ENCODE assay signal across 20 cellular contexts in the genomic region with DNA sequence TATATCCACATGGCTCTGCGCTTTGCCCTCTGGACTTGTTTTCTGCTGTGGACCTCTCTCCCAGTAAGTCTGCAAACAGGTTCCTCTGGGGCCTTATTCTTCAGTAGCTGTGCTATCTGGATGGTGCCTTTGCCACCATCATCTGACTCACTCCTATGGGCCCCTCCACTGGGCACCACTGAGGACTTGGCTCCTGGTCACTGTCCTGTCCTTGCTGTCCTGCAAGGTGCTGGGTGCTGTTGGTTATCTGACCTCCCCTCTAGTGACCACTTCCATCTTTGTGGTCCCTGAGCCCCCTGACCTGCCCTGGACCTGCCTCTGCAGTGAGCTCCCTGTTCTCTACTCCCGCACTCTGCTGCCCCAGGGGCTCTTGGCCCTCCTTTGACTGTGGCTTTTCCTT. TPM values are rescaled to one million over a fixed set of nuclear protein-coding genes. Genes with fewer than 3 reads are reported as not detected.
A peak's percentile ranks its signal among the peaks of the same experiment; 100 is the strongest.
DNase-seq lines count a peak whose midpoint lies in the region; ATAC-seq and TF ChIP-seq lines count a peak whose summit lies in the region.
"Had no signal": no experiment of that assay in that cellular context is flagged by ENCODE, and none has a peak within 500 bp of the region (broad histone marks: within the 10 kb centered on the region; RNA-seq: fewer than 3 reads in every experiment).

No MANE protein-coding gene starts in this region.

- no peak overlapping the region for H3K4me3 ChIP-seq in CD4-positive, CD25-positive, alpha-beta regulatory T cell (ENCODE audit: low read depth, low read length)
- H3K4me3 ChIP-seq in HEK293 (ENCODE audit: low read depth, low read length) = no peak overlapping the region
- H3K4me3 ChIP-seq: ascending aorta, colonic mucosa, gastrocnemius medialis, spleen, tibial nerve had no signal

- H3K9me3 ChIP-seq in CD4-positive, CD25-positive, alpha-beta regulatory T cell (ENCODE audit: control insufficient read depth in 2 of 2, low read length in 2 of 2) = peaks cover 0 to 4% of the 10 kb centered on the region in 2 experiments
- no peaks in the 10 kb centered on the region for H3K9me3 ChIP-seq in HEK293 (ENCODE audit: control insufficient read depth, insufficient read depth, low read depth, low read length)
- H3K9me3 ChIP-seq: ascending aorta, BE2C, colonic mucosa, gastrocnemius medialis, tibial nerve had no signal

- peaks cover 23% of the 10 kb centered on the region for H3K27me3 ChIP-seq in CD4-positive, CD25-positive, alpha-beta regulatory T cell (ENCODE audit: control insufficient read depth, insufficient read depth, low read length)
- H3K27me3 ChIP-seq: ascending aorta had no signal

- no peak for TF ChIP-seq CTCF in HEK293 (tag by site-specific recombination; IDR thresholded peaks at IDR 0.05)

- H3K27me3 Mint-ChIP-seq in CD4-positive, CD25-positive, alpha-beta regulatory T cell = peaks cover 32% of the 10 kb centered on the region
- peaks cover 38% of the 10 kb centered on the region for H3K27me3 Mint-ChIP-seq in activated CD4-positive, alpha-beta memory T cell treated with anti-CD3 and anti-CD28 coated beads for 36 hours
- peaks cover 5 to 28% (median 14%) of the 10 kb centered on the region in 3 donors for H3K27me3 Mint-ChIP-seq in immature natural killer cell (ENCODE audit: low read depth in 3 of 3)

- POLR2A ChIA-PET in HEK293 (lab: Yijun Ruan, JAX) = interaction anchor here (0.7 to 0.8 kb wide), 2 partner anchors 80 to 1440 kb away, joined by 3 read pairs; partner anchors contain the start of gene H3-3A
- POLR2A ChIA-PET in activated CD4-positive, alpha-beta memory T cell treated with anti-CD3 and anti-CD28 coated beads for 36 hours (lab: Charles Lee) = interaction anchor here (1.5 kb wide), 1 partner anchor 125 kb away, joined by 5 read pairs; no protein-coding TSS in a partner anchor

- peaks cover 0 to 11% (median 4%) of the 10 kb centered on the region in 7 donors for H3K9me3 Mint-ChIP-seq in CD4-positive, CD25-positive, alpha-beta regulatory T cell
- H3K9me3 Mint-ChIP-seq in activated CD4-positive, alpha-beta memory T cell treated with anti-CD3 and anti-CD28 coated beads for 36 hours = peaks cover 13% of the 10 kb centered on the region
- peaks cover 0 to 9% (median 0%) of the 10 kb centered on the region in 6 donors for H3K9me3 Mint-ChIP-seq in immature natural killer cell

- no peak overlapping the region for H3K27ac ChIP-seq in CD4-positive, CD25-positive, alpha-beta regulatory T cell (ENCODE audit: insufficient read depth, low read length, poor library complexity, severe bottlenecking)
- H3K27ac ChIP-seq in HEK293 (ENCODE audit: extremely low read depth, low read depth, low read length) = peak overlapping the region; percentile 35; the same call in 1 of the 2 replicates
- H3K27ac ChIP-seq: ascending aorta, colonic mucosa, gastrocnemius medialis, tibial nerve had no signal

- H3K4me3 Mint-ChIP-seq in CD4-positive, CD25-positive, alpha-beta regulatory T cell = peak overlapping the region in 1 of 4 donors; percentile 39
- H3K4me3 Mint-ChIP-seq in activated CD4-positive, alpha-beta memory T cell treated with anti-CD3 and anti-CD28 coated beads for 36 hours = no peak overlapping the region
- H3K4me3 Mint-ChIP-seq in immature natural killer cell = peak overlapping the region in 1 of 5 donors; percentile 75
- H3K4me3 Mint-ChIP-seq: stimulated activated memory B cell treated with anti-CD40 and anti-IgM and Interleukin-4, amounts not matched to agents 10 μg/mL and 1 μg/mL and 100 μg/mL, for 72 hours had no signal

- intact Hi-C loops in activated CD4-positive, alpha-beta memory T cell treated with anti-CD3 and anti-CD28 coated beads for 36 hours (cut with micrococcal nuclease) = loop anchor here (1.0 to 5.0 kb wide), 2 partner anchors 80 to 804 kb away; partner anchors contain the start of gene LBR

- no peaks in the 10 kb centered on the region for H3K36me3 Mint-ChIP-seq in CD4-positive, CD25-positive, alpha-beta regulatory T cell
- peaks cover 6% of the 10 kb centered on the region for H3K36me3 Mint-ChIP-seq in activated CD4-positive, alpha-beta memory T cell treated with anti-CD3 and anti-CD28 coated beads for 36 hours
- H3K36me3 Mint-ChIP-seq in immature natural killer cell = peaks cover 0 to 11% (median 3%) of the 10 kb centered on the region in 3 donors
- H3K36me3 Mint-ChIP-seq: stimulated activated memory B cell treated with anti-CD40 and anti-IgM and Interleukin-4, amounts not matched to agents 10 μg/mL and 1 μg/mL and 100 μg/mL, for 72 hours had no signal

- CTCF ChIA-PET in HEK293 (lab: Yijun Ruan, JAX) = interaction anchor here (0.7 to 13.8 kb wide), 9 partner anchors 13 to 272 kb away, joined by 3 to 100 read pairs (median 4); no protein-coding TSS in a partner anchor
- CTCF ChIA-PET in activated CD4-positive, alpha-beta memory T cell treated with anti-CD3 and anti-CD28 coated beads for 36 hours (lab: Charles Lee) = interaction anchor here (0.6 to 0.9 kb wide), 3 partner anchors 14 to 231 kb away, joined by 3 read pairs; no protein-coding TSS in a partner anchor

- H3K27ac Mint-ChIP-seq in CD4-positive, CD25-positive, alpha-beta regulatory T cell = peak overlapping the region; percentile 76 to 97 (median 97)
- H3K27ac Mint-ChIP-seq in activated CD4-positive, alpha-beta memory T cell treated with anti-CD3 and anti-CD28 coated beads for 36 hours = peak overlapping the region; percentile 87
- peak overlapping the region; percentile 89 to 98 (median 94) for H3K27ac Mint-ChIP-seq in immature natural killer cell
- H3K27ac Mint-ChIP-seq: stimulated activated memory B cell treated with anti-CD40 and anti-IgM and Interleukin-4, amounts not matched to agents 10 μg/mL and 1 μg/mL and 100 μg/mL, for 72 hours had no signal

- H3K36me3 ChIP-seq in CD4-positive, CD25-positive, alpha-beta regulatory T cell (ENCODE audit: control insufficient read depth, insufficient read depth, low read length) = no peaks in the 10 kb centered on the region
- no peaks in the 10 kb centered on the region for H3K36me3 ChIP-seq in HEK293 (ENCODE audit: control insufficient read depth in 2 of 2, insufficient read depth in 1 of 2, low read length in 2 of 2)
- H3K36me3 ChIP-seq: ascending aorta, BE2C, colonic mucosa, gastrocnemius medialis, spleen, tibial nerve had no signal

- no peak for DNase-seq in CD4-positive, CD25-positive, alpha-beta regulatory T cell
- no peak for DNase-seq in activated CD4-positive, alpha-beta memory T cell treated with anti-CD3 and anti-CD28 coated beads for 36 hours
- DNase-seq in immature natural killer cell (no peak), NCI-H2081 treated with DMSO at 0.1 percent for 48 hours (lab: John Stamatoyannopoulos, UW) (no peak), SHP77 (lab: John Stamatoyannopoulos, UW) (no peak), HCEC 1CT (no peak)
- DNase-seq: activated CD8-positive, alpha-beta memory T cell treated with anti-CD3 and anti-CD28 coated beads for 24 hours; activated gamma-delta T cell treated with Interleukin-2 at 50 U/mL for 16 hours; BE2C; colonic mucosa; gastrocnemius medialis; NCI-H1436 treated with DMSO at 0.1 percent for 48 hours; NCI-H226; Right ventricle myocardium superior; spleen had no signal

- peaks cover 5 to 44% (median 28%) of the 10 kb centered on the region in 4 donors for H3K4me1 Mint-ChIP-seq in CD4-positive, CD25-positive, alpha-beta regulatory T cell
- peaks cover 44% of the 10 kb centered on the region for H3K4me1 Mint-ChIP-seq in activated CD4-positive, alpha-beta memory T cell treated with anti-CD3 and anti-CD28 coated beads for 36 hours (ENCODE audit: low read depth)
- peaks cover 23 to 26% of the 10 kb centered on the region in 2 donors for H3K4me1 Mint-ChIP-seq in immature natural killer cell
- H3K4me1 Mint-ChIP-seq: stimulated activated memory B cell treated with anti-CD40 and anti-IgM and Interleukin-4, amounts not matched to agents 10 μg/mL and 1 μg/mL and 100 μg/mL, for 72 hours had no signal

- no peak for ATAC-seq in CD4-positive, CD25-positive, alpha-beta regulatory T cell (ENCODE audit: low read depth in 2 of 2)
- ATAC-seq in HG03460 (IDR thresholded peaks at IDR 0.05; ENCODE audit: unreplicated experiment) = no peak
- ATAC-seq: gastrocnemius medialis; stimulated activated memory B cell treated with anti-CD40 and anti-IgM and Interleukin-4, amounts not matched to agents 10 μg/mL and 1 μg/mL and 100 μg/mL, for 72 hours had no signal

- peaks cover 27% of the 10 kb centered on the region for H3K4me1 ChIP-seq in CD4-positive, CD25-positive, alpha-beta regulatory T cell (ENCODE audit: control insufficient read depth, insufficient read depth, low read length, poor library complexity, severe bottlenecking)
- peaks cover 34% of the 10 kb centered on the region for H3K4me1 ChIP-seq in HEK293 (ENCODE audit: control insufficient read depth, insufficient read depth, low read length)
- H3K4me1 ChIP-seq: ascending aorta, BE2C, colonic mucosa, gastrocnemius medialis had no signal

TF ChIP-seq in HEK293, 187 proteins besides CTCF, POLR2A, EP300 and RAD21:
- TF ChIP-seq ZNF658 (tag by site-specific recombination; IDR thresholded peaks at IDR 0.05) (no peak), ZBTB48 (tag by site-specific recombination; IDR thresholded peaks at IDR 0.05) (peak; percentile 26; the same call in 1 of the 2 replicates), OSR2 (tag by site-specific recombination; IDR thresholded peaks at IDR 0.05) (peak; percentile 37; the same call in 1 of the 2 replicates)

RNA-seq across cellular contexts. Expression of gene CNIH3, which starts 6.7 kb away (rescaled TPM):
- total RNA-seq in CD4-positive, CD25-positive, alpha-beta regulatory T cell = 2.6 TPM
- 1 to 10 TPM; 1.4 to 2.5 (median 1.9) TPM for polyA plus RNA-seq in CD4-positive, CD25-positive, alpha-beta regulatory T cell
- under 1 TPM; 0.63 to 1.00 TPM for total RNA-seq in activated CD4-positive, alpha-beta memory T cell treated with anti-CD3 and anti-CD28 coated beads for 36 hours
- polyA plus RNA-seq in immature natural killer cell = 1 to 10 TPM; 1.3 to 2.0 (median 1.7) TPM
- total RNA-seq: ascending aorta had no signal
